Comparison of ENCODE assay signal across 13 cellular contexts in genomic region chr16:87319011-87319410, GRCh38. TPM values are rescaled to one million over a fixed set of nuclear protein-coding genes. Genes with fewer than 3 reads are reported as not detected.
DNase-seq lines count a peak whose midpoint lies in the region; ATAC-seq and TF ChIP-seq lines count a peak whose summit lies in the region.
"Had no signal": no experiment of that assay in that cellular context is flagged by ENCODE, and none has a peak within 500 bp of the region (broad histone marks: within the 10 kb centered on the region; RNA-seq: fewer than 3 reads in every experiment).

No MANE protein-coding gene starts in this region.

- H3K27me3 ChIP-seq in breast epithelium, result no peaks in the 10 kb centered on the region

- H3K4me3 ChIP-seq in breast epithelium (no peak overlapping the region), lower leg skin (ENCODE audit: low read depth, poor library complexity, severe bottlenecking) (no peak overlapping the region)

- H3K36me3 Mint-ChIP-seq in MCF 10A (ENCODE audit: insufficient read depth, unreplicated experiment) (no peaks in the 10 kb centered on the region), endothelial cell (ENCODE audit: low read depth, unreplicated experiment) (no peaks in the 10 kb centered on the region)
- peaks cover 7 to 15% of the 10 kb centered on the region in 2 donors for H3K36me3 Mint-ChIP-seq in stimulated activated naive B cell treated with anti-CD40 and anti-IgM and Interleukin-4, amounts not matched to agents 10 μg/mL and 1 μg/mL and 100 μg/mL, for 72 hours
- H3K36me3 Mint-ChIP-seq: IgD-negative memory B cell had no signal

- no TSS peak for BruUV-seq in MCF 10A (replicated peaks; lab: Mats Ljungman, UMichigan)

- TF ChIP-seq POLR2A in breast epithelium (IDR thresholded peaks at IDR 0.05) (no peak), Raji (IDR thresholded peaks at IDR 0.05; ENCODE audit: insufficient read depth, low read depth, low read length) (peak; percentile 5; the same call in 1 of the 2 replicates), lower leg skin (IDR thresholded peaks at IDR 0.05) (no peak)

- no peaks in the 10 kb centered on the region for H3K36me3 ChIP-seq in breast epithelium
- H3K36me3 ChIP-seq: left ventricle myocardium inferior had no signal

- POLR2A ChIA-PET in MCF 10A (lab: Yijun Ruan, JAX), result interaction anchor here (0.9 to 5.3 kb wide), 7 partner anchors 11 to 317 kb away, joined by 3 to 69 read pairs (median 9); partner anchors contain the start of gene FBXO31

- intact Hi-C loops in MCF 10A (cut with micrococcal nuclease), result no loop called here
- intact Hi-C loops in breast epithelium (cut with DNase I; ENCODE audit: low total_unique reads), result no loop called here
- intact Hi-C loops in lower leg skin (cut with DNase I; ENCODE audit: low total_unique reads), result no loop called here

- H3K27ac Mint-ChIP-seq in MCF 10A (ENCODE audit: low read depth, unreplicated experiment), result no peak overlapping the region
- no peak overlapping the region for H3K27ac Mint-ChIP-seq in endothelial cell (ENCODE audit: unreplicated experiment)
- peak overlapping the region; percentile 99 for H3K27ac Mint-ChIP-seq in stimulated activated naive B cell treated with anti-CD40 and anti-IgM and Interleukin-4, amounts not matched to agents 10 μg/mL and 1 μg/mL and 100 μg/mL, for 72 hours

- DNase-seq in MCF 10A (ENCODE audit: unreplicated experiment), result no peak
- DNase-seq in breast epithelium (ENCODE audit: low spot score in 2 of 2), result no peak
- DNase-seq in endothelial cell (ENCODE audit: low spot score), result no peak
- no peak for DNase-seq in stimulated activated naive B cell treated with anti-CD40 and anti-IgM and Interleukin-4, amounts not matched to agents 10 μg/mL and 1 μg/mL and 100 μg/mL, for 72 hours
- no peak for DNase-seq in glomerular visceral epithelial cell (ENCODE audit: extremely low spot score)
- DNase-seq in lower leg skin (ENCODE audit: low spot score in 2 of 2), result no peak
- DNase-seq: effector CD8-positive, alpha-beta T cell; GDM1; left ventricle myocardium inferior; NCI-H187 treated with DMSO at 0.1 percent for 48 hours had no signal

- H3K9me3 Mint-ChIP-seq in MCF 10A (ENCODE audit: unreplicated experiment) (no peaks in the 10 kb centered on the region), endothelial cell (ENCODE audit: unreplicated experiment) (no peaks in the 10 kb centered on the region)
- H3K9me3 Mint-ChIP-seq in stimulated activated naive B cell treated with anti-CD40 and anti-IgM and Interleukin-4, amounts not matched to agents 10 μg/mL and 1 μg/mL and 100 μg/mL, for 72 hours, result no peaks in the 10 kb centered on the region
- H3K9me3 Mint-ChIP-seq: IgD-negative memory B cell had no signal

- no peak for ATAC-seq in stimulated activated naive B cell treated with anti-CD40 and anti-IgM and Interleukin-4, amounts not matched to agents 10 μg/mL and 1 μg/mL and 100 μg/mL, for 72 hours (replicated peaks)
- ATAC-seq in HG02840 (IDR thresholded peaks at IDR 0.05; ENCODE audit: low FRiP score, unreplicated experiment), result no peak

- no peaks in the 10 kb centered on the region for H3K27me3 Mint-ChIP-seq in MCF 10A (ENCODE audit: insufficient read depth, unreplicated experiment)
- H3K27me3 Mint-ChIP-seq in endothelial cell (ENCODE audit: unreplicated experiment), result peaks cover 2% of the 10 kb centered on the region
- H3K27me3 Mint-ChIP-seq in stimulated activated naive B cell treated with anti-CD40 and anti-IgM and Interleukin-4, amounts not matched to agents 10 μg/mL and 1 μg/mL and 100 μg/mL, for 72 hours, result no peaks in the 10 kb centered on the region
- H3K27me3 Mint-ChIP-seq: IgD-negative memory B cell had no signal

- H3K4me3 Mint-ChIP-seq in MCF 10A (ENCODE audit: unreplicated experiment) (peak overlapping the region; percentile 83), endothelial cell (ENCODE audit: unreplicated experiment) (peak overlapping the region; percentile 97)
- H3K4me3 Mint-ChIP-seq in stimulated activated naive B cell treated with anti-CD40 and anti-IgM and Interleukin-4, amounts not matched to agents 10 μg/mL and 1 μg/mL and 100 μg/mL, for 72 hours, result peak overlapping the region; percentile 93 to 94

- no peaks in the 10 kb centered on the region for H3K9me3 ChIP-seq in breast epithelium
- H3K9me3 ChIP-seq: left ventricle myocardium inferior had no signal

- H3K27ac ChIP-seq in breast epithelium, result no peak overlapping the region
- H3K27ac ChIP-seq: left ventricle myocardium inferior had no signal

- H3K4me1 Mint-ChIP-seq in MCF 10A (ENCODE audit: insufficient read depth, unreplicated experiment), result peaks cover 6% of the 10 kb centered on the region
- H3K4me1 Mint-ChIP-seq in endothelial cell (ENCODE audit: unreplicated experiment), result peaks cover 12% of the 10 kb centered on the region
- H3K4me1 Mint-ChIP-seq in stimulated activated naive B cell treated with anti-CD40 and anti-IgM and Interleukin-4, amounts not matched to agents 10 μg/mL and 1 μg/mL and 100 μg/mL, for 72 hours, result peaks cover 10 to 16% of the 10 kb centered on the region in 2 donors

- CTCF ChIA-PET in MCF 10A (lab: Yijun Ruan, JAX), result interaction anchor here (0.6 to 1.0 kb wide), 4 partner anchors 14 to 754 kb away, joined by 3 to 4 read pairs (median 3); no protein-coding TSS in a partner anchor

- TF ChIP-seq CTCF in MCF 10A (IDR thresholded peaks at IDR 0.05; ENCODE audit: unreplicated experiment) (no peak), breast epithelium (IDR thresholded peaks at IDR 0.05) (no peak), endothelial cell (IDR thresholded peaks at IDR 0.05; ENCODE audit: unreplicated experiment) (no peak), lower leg skin (IDR thresholded peaks at IDR 0.05) (no peak)

- no peaks in the 10 kb centered on the region for H3K4me1 ChIP-seq in breast epithelium

RNA-seq across cellular contexts. Expression of gene C16orf95, which starts 1.8 kb away (rescaled TPM):
- total RNA-seq in MCF 10A (2022), result 5.7 and 5.8 TPM in 2 replicates
- total RNA-seq in breast epithelium, result 1 to 10 TPM in 2 of 3 donors, not detected in 1; 2.0 to 3.8 TPM
- 6.5 TPM for total RNA-seq in endothelial cell (ENCODE audit: unreplicated experiment)
- total RNA-seq in lower leg skin, result 1 to 10 TPM; 1.4 to 2.5 (median 1.9) TPM
